In genomic region chr17:35808962-35809854, GRCh38 we compare ENCODE assay signal across 8 cellular contexts. TPM values are rescaled to one million over a fixed set of nuclear protein-coding genes. Genes with fewer than 3 reads are reported as not detected.
DNase-seq lines count a peak whose midpoint lies in the region; TF ChIP-seq lines count a peak whose summit lies in the region.

Gene TAF15, plus strand, starts transcription at chr17:35809484. Its CDS starts 86 bp downstream, at chr17:35809570.

- peak within 1 kb of the TSS; percentile 91 for H3K27ac ChIP-seq in stomach smooth muscle (ENCODE audit: low read length)

- peak within 1 kb of the TSS; percentile 96 for H3K4me3 Mint-ChIP-seq in neural crest cell

- H3K4me3 ChIP-seq in HAP-1 (peak within 1 kb of the TSS; percentile 99), MG63 (peak within 1 kb of the TSS; percentile 100), fibroblast of villous mesenchyme (ENCODE audit: low read depth, low read length) (peak within 1 kb of the TSS; percentile 79), stomach smooth muscle (ENCODE audit: low read length in 2 of 2) (peak within 1 kb of the TSS; percentile 89 to 95)

- H3K36me3 Mint-ChIP-seq in neural crest cell (ENCODE audit: low read depth): no peaks in the 10 kb centered on the region

- no peaks in the 10 kb centered on the region for H3K27me3 Mint-ChIP-seq in neural crest cell (ENCODE audit: low read depth)

- peaks cover 55% of the 10 kb centered on the region for H3K4me1 Mint-ChIP-seq in neural crest cell

- H3K36me3 ChIP-seq in HAP-1 (replicated peaks) (no peaks in the 10 kb centered on the region), MG63 (peaks cover 32% of the 10 kb centered on the region), stomach smooth muscle (ENCODE audit: control insufficient read depth in 2 of 2, insufficient read depth in 2 of 2, low read length in 2 of 2) (no peaks in the 10 kb centered on the region)

- DNase-seq in GDM1 (lab: John Stamatoyannopoulos, UW) (peak; percentile 97), HAP-1 (ENCODE audit: low spot score in 2 of 2) (peak; percentile 97 to 98), MG63 (peak; percentile 99), SHP77 treated with DMSO at 0.1 percent for 48 hours (lab: John Stamatoyannopoulos, UW) (peak; percentile 96), activated gamma-delta T cell (lab: John Stamatoyannopoulos, UW) (peak; percentile 92), fibroblast of villous mesenchyme (ENCODE audit: low read depth) (peak; percentile 100), neural crest cell (ENCODE audit: low read depth, low spot score) (peak; percentile 84)

- in situ Hi-C loops in HAP-1 (cut with MboI; ENCODE audit: low sequenced_read_pairs): loop anchor here (5.0 kb wide), 1 partner anchor 47 kb away; the partner anchor contains the start of gene C17orf50

- peak within 1 kb of the TSS; percentile 87 to 95 for H3K9ac ChIP-seq in stomach smooth muscle (ENCODE audit: low read length in 2 of 2)

- H3K9me3 ChIP-seq in HAP-1: no peaks in the 10 kb centered on the region
- no peaks in the 10 kb centered on the region for H3K9me3 ChIP-seq in MG63
- no peaks in the 10 kb centered on the region for H3K9me3 ChIP-seq in stomach smooth muscle (ENCODE audit: control insufficient read depth in 2 of 2, low read length in 2 of 2)

- H3K9me3 Mint-ChIP-seq in neural crest cell: no peaks in the 10 kb centered on the region

- H3K27me3 ChIP-seq in HAP-1 (ENCODE audit: low read depth) (no peaks in the 10 kb centered on the region), MG63 (no peaks in the 10 kb centered on the region), stomach smooth muscle (ENCODE audit: control insufficient read depth in 1 of 2, insufficient read depth in 2 of 2, low read length in 2 of 2) (no peaks in the 10 kb centered on the region)

- TF ChIP-seq CTCF in fibroblast of villous mesenchyme (IDR thresholded peaks at IDR 0.05; ENCODE audit: insufficient read depth, low read depth, low read length) (peak; percentile 74), neural crest cell (conservative IDR thresholded peaks at IDR 0.05) (peak; percentile 76)

- peak within 1 kb of the TSS; percentile 100 for H3K27ac Mint-ChIP-seq in neural crest cell (ENCODE audit: unreplicated experiment)

- H3K4me1 ChIP-seq in HAP-1: peaks cover 20% of the 10 kb centered on the region
- peaks cover 35% of the 10 kb centered on the region for H3K4me1 ChIP-seq in stomach smooth muscle (ENCODE audit: control insufficient read depth, insufficient read depth, low read length)

RNA-seq across cellular contexts. Expression of gene TAF15, which starts in this region (rescaled TPM):
- 10.8 and 33.6 TPM in 2 replicates for total RNA-seq in MG63 (2014; rRNA removed; shearing (Covaris generic); ENCODE audit: low replicate concordance)
- total RNA-seq in fibroblast of villous mesenchyme (47.1 and 55.4 TPM in 2 replicates), neural crest cell (300 and 320 TPM in 2 replicates)

Comparison
In these comparisons a context has a peak if more than half of its experiments do, and no peak if none do; other contexts are left out.
1. Peak in every context shown above with its lines: DNase-seq, H3K4me3 ChIP-seq and H3K27ac ChIP-seq.